In genomic region chr13:101755228-101755887, GRCh38 we compare ENCODE assay signal across 22 cellular contexts.
"Had no signal": no experiment of that assay in that cellular context is flagged by ENCODE, and none has a peak within 500 bp of the region (broad histone marks: within the 10 kb centered on the region; RNA-seq: fewer than 3 reads in every experiment).

No MANE protein-coding gene starts in this region.

- H3K36me3 Mint-ChIP-seq: activated CD8-positive, alpha-beta memory T cell treated with anti-CD3 and anti-CD28 coated beads, Interleukin-2, amount 10 ng/mL, durations not matched to agents 7 days and 5 days; immature natural killer cell had no signal

- H3K9me3 Mint-ChIP-seq: activated B cell treated with CpG ODN at 0.5 μM for 24 hours; activated CD4-positive, alpha-beta memory T cell treated with anti-CD3 and anti-CD28 coated beads, Interleukin-2, amount 10 ng/mL, durations not matched to agents 7 days and 5 days; activated naive CD4-positive, alpha-beta T cell treated with anti-CD3 and anti-CD28 coated beads for 36 hours; activated T-helper 2 cell treated with anti-CD3 and anti-CD28 coated beads, Interferon-gamma antibody, Interleukin-2, Interleukin-4, amounts not matched to agents 10 μg/mL and 5 μg/mL and 100 μg/mL, durations not matched to agents 14 hours and 24 hours and 36 hours had no signal

- H3K36me3 ChIP-seq: esophagus squamous epithelium had no signal

- H3K27ac ChIP-seq: esophagus squamous epithelium had no signal

- H3K4me3 ChIP-seq: esophagus squamous epithelium had no signal

- H3K27me3 ChIP-seq: esophagus squamous epithelium had no signal

- H3K4me1 ChIP-seq: esophagus squamous epithelium had no signal

- DNase-seq: activated B cell treated with CpG ODN at 0.5 μM for 24 hours; activated CD4-positive, alpha-beta memory T cell treated with anti-CD3 and anti-CD28 coated beads, Interleukin-2, amount 10 ng/mL, durations not matched to agents 7 days and 5 days; activated CD4-positive, alpha-beta T cell treated with anti-CD3 and anti-CD28 coated beads for 48 hours; activated CD8-positive, alpha-beta memory T cell treated with anti-CD3 and anti-CD28 coated beads, Interleukin-2, amount 10 ng/mL, durations not matched to agents 7 days and 5 days; activated naive CD4-positive, alpha-beta T cell treated with anti-CD3 and anti-CD28 coated beads for 36 hours; activated T-cell treated with anti-CD3 and anti-CD28 coated beads, Interleukin-2, amount 50 U/mL, for 1 hour; anterior cingulate cortex; cerebellar nuclear complex; effector CD8-positive, alpha-beta T cell; esophagus squamous epithelium; foreskin fibroblast; immature natural killer cell; occipital lobe; retina; stimulated activated CD4-positive, alpha-beta T cell treated with anti-CD3 and anti-CD28 coated beads, Interleukin-12 subunit alpha, Interleukin-12 subunit beta, amount 100 ng/mL, for 4 hours; stimulated activated CD4-positive, alpha-beta T cell treated with anti-CD3 and anti-CD28 coated beads, Interleukin-1b, Interleukin-23, amount 100 ng/mL, for 48 hours; stimulated activated CD8-positive, alpha-beta memory T cell treated with anti-CD3 and anti-CD28 coated beads, Interleukin-4, amount 100 ng/mL, for 48 hours; stimulated activated naive CD4-positive, alpha-beta T cell had no signal

- H3K9me3 ChIP-seq: esophagus squamous epithelium had no signal

- ATAC-seq: activated CD8-positive, alpha-beta memory T cell treated with anti-CD3 and anti-CD28 coated beads, Interleukin-2, amount 10 ng/mL, durations not matched to agents 7 days and 5 days had no signal

- H3K4me1 Mint-ChIP-seq: activated B cell treated with CpG ODN at 0.5 μM for 24 hours; activated CD4-positive, alpha-beta memory T cell treated with anti-CD3 and anti-CD28 coated beads, Interleukin-2, amount 10 ng/mL, durations not matched to agents 7 days and 5 days; activated CD8-positive, alpha-beta memory T cell treated with anti-CD3 and anti-CD28 coated beads, Interleukin-2, amount 10 ng/mL, durations not matched to agents 7 days and 5 days; immature natural killer cell had no signal

- H3K27me3 Mint-ChIP-seq: activated B cell treated with CpG ODN at 0.5 μM for 24 hours had no signal

- H3K27ac Mint-ChIP-seq: activated B cell treated with CpG ODN at 0.5 μM for 24 hours; activated CD4-positive, alpha-beta memory T cell treated with anti-CD3 and anti-CD28 coated beads, Interleukin-2, amount 10 ng/mL, durations not matched to agents 7 days and 5 days; activated CD8-positive, alpha-beta memory T cell treated with anti-CD3 and anti-CD28 coated beads, Interleukin-2, amount 10 ng/mL, durations not matched to agents 7 days and 5 days; activated naive CD4-positive, alpha-beta T cell treated with anti-CD3 and anti-CD28 coated beads for 36 hours; activated T-helper 2 cell treated with anti-CD3 and anti-CD28 coated beads, Interferon-gamma antibody, Interleukin-2, Interleukin-4, amounts not matched to agents 10 μg/mL and 5 μg/mL and 100 μg/mL, durations not matched to agents 14 hours and 24 hours and 36 hours; immature natural killer cell had no signal

- FAIRE-seq: bronchial epithelial cell, endothelial cell of umbilical vein, TTC549 had no signal

- H3K4me3 Mint-ChIP-seq: activated B cell treated with CpG ODN at 0.5 μM for 24 hours; activated CD4-positive, alpha-beta memory T cell treated with anti-CD3 and anti-CD28 coated beads, Interleukin-2, amount 10 ng/mL, durations not matched to agents 7 days and 5 days; activated CD8-positive, alpha-beta memory T cell treated with anti-CD3 and anti-CD28 coated beads, Interleukin-2, amount 10 ng/mL, durations not matched to agents 7 days and 5 days; activated naive CD4-positive, alpha-beta T cell treated with anti-CD3 and anti-CD28 coated beads for 36 hours; immature natural killer cell had no signal
